31 cellular contexts compared by ENCODE assay signal in the genomic region with DNA sequence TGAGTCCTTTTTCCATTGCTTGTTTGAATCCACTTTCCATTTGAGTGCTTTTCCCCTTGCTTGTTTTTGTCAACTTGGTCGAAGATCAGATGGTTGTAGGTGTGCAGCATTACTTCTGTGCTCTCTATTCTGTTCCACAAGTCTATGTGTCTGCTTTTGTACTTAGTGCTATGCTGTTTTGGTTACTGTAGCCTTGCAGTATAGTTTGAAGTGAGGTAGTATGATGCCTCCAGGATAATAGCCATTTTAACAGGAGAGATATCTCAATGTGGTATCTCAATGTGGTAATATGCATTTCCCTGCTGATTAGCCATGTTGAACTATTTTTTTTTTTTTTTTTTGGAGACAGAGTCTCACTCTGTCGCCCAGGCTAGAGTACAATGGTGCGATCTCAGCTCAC. TPM values are rescaled to one million over a fixed set of nuclear protein-coding genes. Genes with fewer than 3 reads are reported as not detected.
"Had no signal": no experiment of that assay in that cellular context is flagged by ENCODE, and none has a peak within 500 bp of the region (broad histone marks: within the 10 kb centered on the region; RNA-seq: fewer than 3 reads in every experiment).

No MANE protein-coding gene starts in this region.

- H3K27ac ChIP-seq: adrenal gland, ascending aorta, gastroesophageal sphincter, ovary, right lobe of liver, uterus had no signal

- H3K36me3 ChIP-seq: adrenal gland, ascending aorta, gastroesophageal sphincter, ovary, right lobe of liver, uterus had no signal

- H3K4me1 ChIP-seq: adrenal gland, ascending aorta, gastroesophageal sphincter, right lobe of liver, uterus had no signal

- FAIRE-seq: endothelial cell of umbilical vein, kidney had no signal

- H3K4me3 ChIP-seq: adrenal gland, ascending aorta, gastroesophageal sphincter, ovary, right lobe of liver, uterus had no signal

- DNase-seq: activated CD4-positive, alpha-beta memory T cell treated with anti-CD3 and anti-CD28 coated beads, Interleukin-2, amount 10 ng/mL, durations not matched to agents 7 days and 5 days; activated CD4-positive, alpha-beta T cell treated with anti-CD3 and anti-CD28 coated beads for 4 hours; activated CD4-positive, CD25-positive, alpha-beta regulatory T cell; activated naive CD4-positive, alpha-beta T cell; adrenal gland; hippocampal formation; kidney; left colon; naive thymus-derived CD4-positive, alpha-beta T cell; ovary; right lobe of liver; stimulated activated CD4-positive, alpha-beta T cell treated with anti-CD3 and anti-CD28 coated beads, Interleukin-12 subunit alpha, Interleukin-12 subunit beta, amount 100 ng/mL, for 4 hours; stimulated activated CD4-positive, alpha-beta T cell treated with anti-CD3 and anti-CD28 coated beads, Interleukin-4, amount 100 ng/mL, for 1 hour; T-cell; uterus had no signal

- H3K27ac Mint-ChIP-seq: activated CD4-positive, alpha-beta memory T cell treated with anti-CD3 and anti-CD28 coated beads, Interleukin-2, amount 10 ng/mL, durations not matched to agents 7 days and 5 days; brain; mesothelial cell of epicardium; stimulated activated naive CD8-positive, alpha-beta T cell treated with anti-CD3 and anti-CD28 coated beads, Interleukin-15, Interleukin-2, amounts not matched to agents 100 ng/mL and 50 ng/mL, for 24 hours; T-cell; type B pancreatic cell had no signal

- H3K27me3 Mint-ChIP-seq: activated CD4-positive, alpha-beta memory T cell treated with anti-CD3 and anti-CD28 coated beads, Interleukin-2, amount 10 ng/mL, durations not matched to agents 7 days and 5 days; brain; naive thymus-derived CD4-positive, alpha-beta T cell; progenitor cell of endocrine pancreas; stimulated activated naive CD8-positive, alpha-beta T cell treated with anti-CD3 and anti-CD28 coated beads, Interleukin-15, Interleukin-2, amounts not matched to agents 100 ng/mL and 50 ng/mL, for 24 hours; T-cell; type B pancreatic cell had no signal

- H3K4me1 Mint-ChIP-seq: brain, mesothelial cell of epicardium, T-cell had no signal

- H3K27me3 ChIP-seq: adrenal gland, ascending aorta, gastroesophageal sphincter, ovary, right lobe of liver, uterus had no signal

- H3K9me3 ChIP-seq: adrenal gland, ovary had no signal

- H3K4me3 Mint-ChIP-seq: activated CD4-positive, alpha-beta memory T cell treated with anti-CD3 and anti-CD28 coated beads, Interleukin-2, amount 10 ng/mL, durations not matched to agents 7 days and 5 days; brain; mesothelial cell of epicardium; naive thymus-derived CD4-positive, alpha-beta T cell; stimulated activated naive CD8-positive, alpha-beta T cell treated with anti-CD3 and anti-CD28 coated beads, Interleukin-15, Interleukin-2, amounts not matched to agents 100 ng/mL and 50 ng/mL, for 24 hours; T-cell; type B pancreatic cell had no signal

- ATAC-seq: gastroesophageal sphincter; left colon; naive thymus-derived CD4-positive, alpha-beta T cell; right lobe of liver; T-cell had no signal

RNA-seq across cellular contexts. Expression of a gene that starts 16.7 kb away (rescaled TPM):
- total RNA-seq: activated CD4-positive, alpha-beta memory T cell treated with anti-CD3 and anti-CD28 coated beads, Interleukin-2, amount 10 ng/mL, durations not matched to agents 7 days and 5 days; activated naive CD4-positive, alpha-beta T cell treated with anti-CD3 and anti-CD28 coated beads, Interleukin-2, amount 50 U/mL, for 72 hours; adrenal gland; ascending aorta; cardiac septum; endothelial cell of umbilical vein; fibroblast of lung; fibroblast of villous mesenchyme; gastroesophageal sphincter; kidney; left colon; liver; naive thymus-derived CD4-positive, alpha-beta T cell; ovary; renal cortical epithelial cell; right lobe of liver; subcutaneous adipose tissue; T-cell; uterus had no signal
- polyA plus RNA-seq: endothelial cell of umbilical vein; esophagus; fibroblast of lung; liver; naive thymus-derived CD4-positive, alpha-beta T cell; ovary had no signal
